Comparison of ENCODE assay signal across 8 cellular contexts in the genomic region with DNA sequence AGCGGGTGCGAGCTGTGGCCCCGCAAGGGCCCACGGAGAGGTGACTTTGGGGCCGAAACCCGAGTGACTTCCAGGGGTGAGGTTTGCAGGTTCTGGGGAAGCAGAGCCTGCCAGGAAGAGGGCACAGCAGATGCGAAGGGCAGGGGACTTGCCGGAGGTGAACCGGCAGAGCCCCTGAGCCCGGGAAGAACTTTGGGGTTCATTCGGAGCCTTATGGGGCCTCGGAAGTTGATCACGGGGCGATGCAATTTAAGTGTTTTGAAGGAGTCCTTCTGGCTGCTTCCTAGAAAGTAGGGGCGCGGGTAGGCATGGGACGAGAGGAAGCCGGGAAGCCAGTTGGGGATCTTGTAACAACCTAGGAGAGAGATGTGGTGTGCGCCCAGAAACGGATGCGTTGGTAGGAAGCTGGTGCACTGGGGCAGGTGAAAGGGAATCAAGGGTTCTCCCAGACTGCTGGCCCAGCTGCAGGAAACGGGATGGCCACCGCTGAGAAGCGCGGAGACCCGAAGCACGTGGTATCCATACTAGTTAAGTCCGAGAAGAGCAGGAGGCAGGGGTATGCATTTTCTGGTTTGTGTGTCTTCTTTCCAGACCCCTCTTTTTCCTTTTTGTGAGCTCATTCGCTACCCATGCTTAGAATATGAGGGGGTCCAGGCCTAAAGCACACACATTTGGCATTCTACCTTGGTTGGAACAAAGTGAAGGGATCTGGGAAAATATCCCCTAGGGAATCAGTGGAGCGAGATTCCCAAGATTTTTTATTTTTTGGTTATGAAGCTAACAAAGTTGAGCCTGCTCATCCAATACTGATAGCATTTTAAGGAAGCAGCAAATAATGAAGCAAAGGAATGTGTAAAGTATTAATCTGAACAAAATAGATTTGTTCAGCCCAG. TPM values are rescaled to one million over a fixed set of nuclear protein-coding genes. Genes with fewer than 3 reads are reported as not detected.
DNase-seq lines count a peak whose midpoint lies in the region; ATAC-seq and TF ChIP-seq lines count a peak whose summit lies in the region.

No MANE protein-coding gene starts in this region.

- ATAC-seq in GM19397 (IDR thresholded peaks at IDR 0.05; ENCODE audit: unreplicated experiment), result peak; percentile 7

- BruUV-seq in Calu3 (replicated peaks; lab: Mats Ljungman, UMichigan) (no TSS peak), MCF 10A (replicated peaks; lab: Mats Ljungman, UMichigan) (TSS peak; percentile 33)

- H3K27me3 Mint-ChIP-seq in Calu3 (ENCODE audit: unreplicated experiment), result peaks cover 2% of the 10 kb centered on the region
- H3K27me3 Mint-ChIP-seq in MCF 10A (ENCODE audit: insufficient read depth, unreplicated experiment), result no peaks in the 10 kb centered on the region

- H3K9me3 Mint-ChIP-seq in Calu3 (ENCODE audit: low read depth, unreplicated experiment) (no peaks in the 10 kb centered on the region), MCF 10A (ENCODE audit: unreplicated experiment) (no peaks in the 10 kb centered on the region)

- H3K4me3 Mint-ChIP-seq in Calu3 (ENCODE audit: low read depth, unreplicated experiment), result peak overlapping the region; percentile 83
- H3K4me3 Mint-ChIP-seq in MCF 10A (ENCODE audit: unreplicated experiment), result peak overlapping the region; percentile 82

- POLR2A ChIA-PET in MCF 10A (lab: Yijun Ruan, JAX), result interaction anchor here (0.6 to 2.8 kb wide), 41 partner anchors 11 to 976 kb away, joined by 3 to 34 read pairs (median 4); a partner anchor contains a TSS

- H3K4me1 Mint-ChIP-seq in Calu3 (ENCODE audit: low read depth, unreplicated experiment) (peaks cover 55% of the 10 kb centered on the region), MCF 10A (ENCODE audit: insufficient read depth, unreplicated experiment) (peaks cover 15% of the 10 kb centered on the region)

- peak overlapping the region; percentile 57 for H3K27ac Mint-ChIP-seq in Calu3 (ENCODE audit: unreplicated experiment)
- H3K27ac Mint-ChIP-seq in MCF 10A (ENCODE audit: low read depth, unreplicated experiment), result peak overlapping the region; percentile 91

- H3K36me3 Mint-ChIP-seq in Calu3 (ENCODE audit: insufficient read depth, unreplicated experiment) (peaks cover 28% of the 10 kb centered on the region), MCF 10A (ENCODE audit: insufficient read depth, unreplicated experiment) (peaks cover 30% of the 10 kb centered on the region)

- no peak for TF ChIP-seq CTCF in Calu3 (IDR thresholded peaks at IDR 0.05; ENCODE audit: unreplicated experiment)
- no peak for TF ChIP-seq CTCF in MCF 10A (IDR thresholded peaks at IDR 0.05; ENCODE audit: unreplicated experiment)

- intact Hi-C loops in Calu3 (cut with micrococcal nuclease; ENCODE audit: unreplicated experiment), result loop anchor here (5.0 kb wide), 1 partner anchor 81 kb away; no protein-coding TSS in a partner anchor
- intact Hi-C loops in MCF 10A (cut with micrococcal nuclease), result loop anchor here (2.0 to 5.0 kb wide), 3 partner anchors 76 to 179 kb away; a partner anchor contains a TSS

- CTCF ChIA-PET in Calu3 (lab: Charles Lee) (interaction anchor here (1.0 to 1.2 kb wide), 2 partner anchors 80 to 202 kb away, joined by 3 read pairs; no protein-coding TSS in a partner anchor), MCF 10A (lab: Yijun Ruan, JAX) (interaction anchor here (0.6 to 1.6 kb wide), 3 partner anchors 25 to 138 kb away, joined by 3 to 5 read pairs (median 5); no protein-coding TSS in a partner anchor)

- DNase-seq in Calu3 (peak; percentile 36), HT-29 (ENCODE audit: low spot score) (peak; percentile 63), SIG-M5 (lab: John Stamatoyannopoulos, UW) (peak; percentile 4), MCF 10A (ENCODE audit: unreplicated experiment) (peak; percentile 52), kidney glomerular epithelial cell (lab: John Stamatoyannopoulos, UW) (peak; percentile 21), NCI-H524 treated with DMSO at 0.1 percent for 48 hours (lab: John Stamatoyannopoulos, UW) (no peak)
- DNase-seq in stimulated activated CD4-positive, alpha-beta T cell treated with anti-CD3 and anti-CD28 coated beads, TNF-alpha, amount 100 ng/mL, for 48 hours (ENCODE audit: low read depth in 3 of 3), result peak in 2 of 3 donors; percentile 17 to 21

RNA-seq across cellular contexts. Expression of a gene that starts 0.8 kb away (rescaled TPM):
- 37.5 and 38.2 TPM in 2 replicates for total RNA-seq in Calu3 (2022)
- total RNA-seq in HT-29 (2014; rRNA removed; shearing (Covaris generic)), result 41.6 and 45.6 TPM in 2 replicates
- 40.1 and 40.4 TPM in 2 replicates for total RNA-seq in MCF 10A (2022)

RNA-seq across cellular contexts. Expression of a gene that starts 38.6 kb away (rescaled TPM):
- total RNA-seq in Calu3 (2022) (0.19 and 0.61 TPM in 2 replicates), MCF 10A (2022) (not detected in 2 replicates)
- total RNA-seq in HT-29 (2014; rRNA removed; shearing (Covaris generic)), result not detected in 2 replicates
